Comparison of ENCODE assay signal across 8 cellular contexts in the genomic region with DNA sequence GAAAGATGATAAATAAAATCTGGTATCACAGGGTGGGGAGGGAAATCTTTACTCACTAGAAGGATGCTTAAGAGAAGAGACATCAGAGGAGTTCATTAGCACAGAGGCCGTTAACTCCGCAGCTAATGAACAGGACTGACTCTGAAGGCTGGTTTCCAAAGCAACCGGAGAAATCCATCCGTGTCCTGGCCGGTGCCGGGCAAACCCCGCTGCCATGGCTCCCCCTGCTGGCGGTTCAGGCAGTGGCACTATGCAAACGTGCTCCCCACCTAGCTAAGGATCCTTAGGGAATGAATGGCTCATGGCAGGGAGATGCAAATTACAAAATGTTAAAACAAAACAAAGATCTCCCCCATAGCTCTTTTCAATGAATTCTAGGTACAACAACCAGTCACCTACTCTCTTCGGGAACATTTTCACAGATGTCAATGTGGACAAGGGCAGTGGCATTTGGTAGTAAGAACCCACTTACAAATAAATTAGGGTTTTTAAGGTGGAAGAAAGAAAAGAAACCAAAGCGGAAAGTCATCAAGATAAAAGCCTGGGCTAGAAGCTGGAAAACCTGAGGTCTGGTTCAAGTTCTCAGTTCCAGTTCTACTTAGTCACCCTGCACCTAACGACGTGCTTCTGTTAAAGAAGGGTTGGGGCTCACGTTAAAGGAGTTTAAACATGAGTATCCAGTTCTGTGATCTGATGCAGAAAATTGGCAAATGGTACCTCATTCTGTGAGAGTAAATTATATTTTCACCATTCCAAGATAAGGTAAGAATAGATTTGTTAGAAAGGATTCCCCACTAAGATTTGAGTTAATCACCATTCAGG.
A peak's percentile ranks its signal among the peaks of the same experiment; 100 is the strongest.
DNase-seq lines count a peak whose midpoint lies in the region; ATAC-seq, FAIRE-seq and TF ChIP-seq lines count a peak whose summit lies in the region.

No MANE protein-coding gene starts in this region.

- no peak overlapping the region for H3K4me3 Mint-ChIP-seq in activated CD8-positive, alpha-beta T cell treated with anti-CD3 and anti-CD28 coated beads for 36 hours

- no peaks in the 10 kb centered on the region for H3K23me2 ChIP-seq in H1 (ENCODE audit: low read depth, low read length)

- H3K4ac ChIP-seq in H1 (replicated peaks; ENCODE audit: insufficient read length, low read depth, low read length) = no peak overlapping the region

- no peak overlapping the region for H3K18ac ChIP-seq in H1 (ENCODE audit: extremely low read depth, low read length)

- CTCF ChIA-PET in HCT116 (lab: Charles Lee) = interaction anchor here (0.8 to 2.9 kb wide), 9 partner anchors 14 to 95 kb away, joined by 3 to 23 read pairs (median 6); no protein-coding TSS in a partner anchor
- CTCF ChIA-PET in activated CD8-positive, alpha-beta T cell treated with anti-CD3 and anti-CD28 coated beads for 36 hours (lab: Charles Lee) = interaction anchor here (0.7 to 3.5 kb wide), 36 partner anchors 8 to 832 kb away, joined by 3 to 37 read pairs (median 4); no protein-coding TSS in a partner anchor
- CTCF ChIA-PET in H1 (lab: Charles Lee; ENCODE audit: partially characterized antibody) = interaction anchor here (0.6 to 4.3 kb wide), 21 partner anchors 9 to 283 kb away, joined by 3 to 24 read pairs (median 5); no protein-coding TSS in a partner anchor

- H3K36me3 ChIP-seq in HCT116 (ENCODE audit: control insufficient read depth in 1 of 2, insufficient read depth in 2 of 2, low read length in 2 of 2) (no peaks in the 10 kb centered on the region), H1 (ENCODE audit: control insufficient read depth in 2 of 4, insufficient read depth in 4 of 4, low read length in 3 of 4) (peaks cover 0 to 2% (median 0%) of the 10 kb centered on the region in 4 experiments; a peak in 3 of 8 replicates), mesodermal cell (ENCODE audit: control insufficient read depth, insufficient read depth, low read length) (peaks cover 77% of the 10 kb centered on the region)

- no peak overlapping the region for H3K56ac ChIP-seq in H1 (replicated peaks; ENCODE audit: insufficient read length, low read depth, low read length)

- H3K79me1 ChIP-seq in H1 (ENCODE audit: low read depth, low read length) = no peaks in the 10 kb centered on the region

- BruUV-seq in HCT116 (replicated peaks; lab: Mats Ljungman, UMichigan) = no TSS peak

- FAIRE-seq in G401.6 (lab: Jason Lieb, UNC) (peak; percentile 94), H1 (lab: Jason Lieb, UNC) (peak; percentile 71)

- H3K4me1 Mint-ChIP-seq in activated CD8-positive, alpha-beta T cell treated with anti-CD3 and anti-CD28 coated beads for 36 hours (ENCODE audit: low read depth) = no peaks in the 10 kb centered on the region

- no peak overlapping the region for H2AK5ac ChIP-seq in H1 (ENCODE audit: low read depth, low read length)

- no peak overlapping the region for H3K27ac Mint-ChIP-seq in activated CD8-positive, alpha-beta T cell treated with anti-CD3 and anti-CD28 coated beads for 36 hours

- H2BK15ac ChIP-seq in H1 (ENCODE audit: low read length) = no peak overlapping the region

- H3K9ac ChIP-seq in HCT116 (ENCODE audit: low read length) = no peak overlapping the region
- H3K9ac ChIP-seq in H1 (replicated peaks in 1 of 4; ENCODE audit: extremely low read depth in 1 of 4, low read depth in 3 of 4, low read length in 3 of 4) = no peak overlapping the region

- H3K9me2 ChIP-seq in HCT116 (ENCODE audit: insufficient read depth) = no peaks in the 10 kb centered on the region

- H4K20me1 ChIP-seq in HCT116 (ENCODE audit: insufficient read depth) (no peaks in the 10 kb centered on the region), H1 (replicated peaks in 1 of 2; ENCODE audit: control insufficient read depth in 1 of 2, insufficient read depth in 2 of 2, low read length in 2 of 2) (no peaks in the 10 kb centered on the region)

- no peak overlapping the region for H3K4me2 ChIP-seq in HCT116 (ENCODE audit: low read length)
- no peak overlapping the region; a peak in 1 of 4 replicates for H3K4me2 ChIP-seq in H1 (ENCODE audit: insufficient read depth in 1 of 2, low read depth in 2 of 2, low read length in 2 of 2)

- 31% methylated on average over 14 of the region's 14 CpGs; no CpG with 5 or more reads in 1 of the 2 experiments for WGBS in H1 (ENCODE audit: extremely low coverage in 1 of 2, insufficient coverage in 1 of 2, insufficient read length in 1 of 2, insufficient replicate concordance in 2 of 2, low coverage in 1 of 2, low lambda C conversion rate in 2 of 2, missing lambda C conversion rate in 1 of 2), 2 experiments
- 30 to 32% methylated on average over 4 to 5 of the region's 14 CpGs for WGBS in mesodermal cell (ENCODE audit: insufficient coverage in 2 of 2), 2 experiments

- H3K4me3 ChIP-seq in HCT116 (replicated peaks in 1 of 2; ENCODE audit: low read depth in 1 of 2, low read length in 2 of 2) (no peak overlapping the region), H1 (ENCODE audit: extremely low read depth in 1 of 4, insufficient read depth in 2 of 4, low read depth in 3 of 4, low read length in 4 of 4) (peak overlapping the region in 1 of 4 experiments; percentile 28; a peak in 1 of 8 replicates), mesodermal cell (ENCODE audit: extremely low read depth, insufficient read depth, low read length, poor library complexity, severe bottlenecking) (no peak overlapping the region)

- H3K9me3 Mint-ChIP-seq in activated CD8-positive, alpha-beta T cell treated with anti-CD3 and anti-CD28 coated beads for 36 hours = no peaks in the 10 kb centered on the region

- H3K27ac ChIP-seq in HCT116 (ENCODE audit: low read depth, low read length) (no peak overlapping the region), H1 (ENCODE audit: low read depth, low read length) (no peak overlapping the region), mesodermal cell (ENCODE audit: low read depth, low read length, severe bottlenecking) (peak overlapping the region; percentile 49)

- H3K79me2 ChIP-seq in HCT116 (ENCODE audit: insufficient read depth, low read length) (no peaks in the 10 kb centered on the region), H1 (ENCODE audit: control insufficient read depth in 1 of 2, insufficient read depth in 2 of 2, low read length in 2 of 2) (no peaks in the 10 kb centered on the region)

- no peak overlapping the region for H4K8ac ChIP-seq in H1 (ENCODE audit: extremely low read depth, insufficient read depth, low read length)

- no peak overlapping the region for H2BK20ac ChIP-seq in H1 (ENCODE audit: low read length)

- TF ChIP-seq CTCF in HCT116 (IDR thresholded peaks at IDR 0.05 in 2 of 3, conservative IDR thresholded peaks at IDR 0.05 in 1 of 3; ENCODE audit: borderline replicate concordance in 1 of 3, insufficient read depth in 1 of 3, low read depth in 2 of 3, low read length in 2 of 3) = peak; percentile 77 to 99 (median 97)
- TF ChIP-seq CTCF in activated CD8-positive, alpha-beta T cell treated with anti-CD3 and anti-CD28 coated beads for 36 hours (IDR thresholded peaks at IDR 0.05) = peak; percentile 94
- peak; percentile 89 to 97 (median 90) for TF ChIP-seq CTCF in H1 (IDR thresholded peaks at IDR 0.05; ENCODE audit: control extremely low read depth in 1 of 3, insufficient read depth in 1 of 3, low read depth in 1 of 3, low read length in 3 of 3)

- no peak overlapping the region for H3K14ac ChIP-seq in H1 (ENCODE audit: insufficient read length)

- H3K9me3 ChIP-seq in HCT116 (ENCODE audit: control insufficient read depth in 1 of 2, insufficient read depth in 1 of 2, low read depth in 1 of 2, low read length in 2 of 2) = no peaks in the 10 kb centered on the region
- H3K9me3 ChIP-seq in H1 (ENCODE audit: insufficient read depth in 2 of 2, low read depth in 1 of 2, low read length in 1 of 2) = no peaks in the 10 kb centered on the region
- no peaks in the 10 kb centered on the region for H3K9me3 ChIP-seq in mesodermal cell (ENCODE audit: control insufficient read depth, low read length)

- H3K27me3 ChIP-seq in HCT116 (ENCODE audit: insufficient read depth, low read length) (no peaks in the 10 kb centered on the region), H1 (replicated peaks in 1 of 4; ENCODE audit: control insufficient read depth in 3 of 4, extremely low read depth in 1 of 4, insufficient read depth in 3 of 4, low read length in 3 of 4) (no peaks in the 10 kb centered on the region)

- H2BK120ac ChIP-seq in H1 (replicated peaks; ENCODE audit: low read depth, low read length) = no peak overlapping the region

- H2AFZ ChIP-seq in HCT116 (ENCODE audit: low read depth, low read length, poor library complexity, severe bottlenecking) (no peak overlapping the region), H1 (ENCODE audit: low read length) (no peak overlapping the region)

- DNase-seq in HCT116 (ENCODE audit: low read depth, low spot score) (peak; percentile 28), NCI-H2227 (lab: John Stamatoyannopoulos, UW; ENCODE audit: unreplicated experiment) (peak; percentile 63), H1 (ENCODE audit: low read depth in 1 of 2, low spot score in 2 of 2) (peak; percentile 50 to 97), NK-92 (lab: John Stamatoyannopoulos, UW; ENCODE audit: unreplicated experiment) (no peak)
- DNase-seq in activated CD8-positive, alpha-beta T cell treated with anti-CD3 and anti-CD28 coated beads for 36 hours = peak; percentile 80
- DNase-seq in stimulated activated CD8-positive, alpha-beta memory T cell treated with anti-CD3 and anti-CD28 coated beads, Interleukin-2, amount 100 ng/mL, for 48 hours (ENCODE audit: low read depth in 2 of 2) = peak; percentile 63 to 70

- peaks cover 2% of the 10 kb centered on the region for H3K36me3 Mint-ChIP-seq in activated CD8-positive, alpha-beta T cell treated with anti-CD3 and anti-CD28 coated beads for 36 hours (ENCODE audit: low read depth)

- H3K23ac ChIP-seq in H1 (ENCODE audit: insufficient read length) = no peak overlapping the region

- TF ChIP-seq EP300 in H1 (IDR thresholded peaks at IDR 0.05; ENCODE audit: borderline replicate concordance in 1 of 2, low read depth in 2 of 2, low read length in 2 of 2) = no peak

- TF ChIP-seq POLR2A in HCT116 (IDR thresholded peaks at IDR 0.05; ENCODE audit: borderline replicate concordance, extremely low read depth, insufficient read depth, insufficient read length) (no peak), H1 (IDR thresholded peaks at IDR 0.05; ENCODE audit: control extremely low read depth in 1 of 2, low read depth in 2 of 2, low read length in 2 of 2) (no peak)

- TF ChIP-seq RAD21 in HCT116 (IDR thresholded peaks at IDR 0.05; ENCODE audit: low read depth) = peak; percentile 73
- peak; percentile 79 to 80 for TF ChIP-seq RAD21 in H1 (IDR thresholded peaks at IDR 0.05 in 1 of 2, conservative IDR thresholded peaks at IDR 0.05 in 1 of 2; ENCODE audit: low read depth in 2 of 2, low read length in 2 of 2)

- no peak overlapping the region for H2BK5ac ChIP-seq in H1 (ENCODE audit: low read depth, low read length)

- peaks cover under 1 to 3% of the 10 kb centered on the region in 2 experiments; a peak in 3 of 4 replicates for H3K4me1 ChIP-seq in HCT116 (ENCODE audit: control insufficient read depth in 1 of 2, insufficient read depth in 2 of 2, low read length in 2 of 2)
- H3K4me1 ChIP-seq in H1 (replicated peaks in 1 of 4; ENCODE audit: control insufficient read depth in 3 of 4, insufficient read depth in 4 of 4, low read length in 3 of 4) = peaks cover 0 to 3% (median 0%) of the 10 kb centered on the region in 4 experiments; a peak in 2 of 7 replicates
- peaks cover 9% of the 10 kb centered on the region for H3K4me1 ChIP-seq in mesodermal cell (ENCODE audit: control insufficient read depth, insufficient read depth, low read length, poor library complexity, severe bottlenecking)

- RAD21 ChIA-PET in HCT116 (lab: Charles Lee; ENCODE audit: low non-redundant PET in 1 of 2, low total read pairs in 2 of 2, uncharacterized antibody in 2 of 2, unreplicated experiment in 2 of 2) = no interaction called here

- no peak overlapping the region for H4K5ac ChIP-seq in H1 (ENCODE audit: insufficient read length, low read depth, low read length)

- POLR2A ChIA-PET in HCT116 (lab: Charles Lee) (no interaction called here), H1 (lab: Charles Lee; ENCODE audit: partially characterized antibody) (interaction anchor here (1.0 kb wide), 1 partner anchor 24 kb away, joined by 5 read pairs; no protein-coding TSS in a partner anchor)
- POLR2A ChIA-PET in activated CD8-positive, alpha-beta T cell treated with anti-CD3 and anti-CD28 coated beads for 36 hours (lab: Charles Lee) = interaction anchor here (1.1 kb wide), 1 partner anchor 36 kb away, joined by 4 read pairs; no protein-coding TSS in a partner anchor

- peak; percentile 99 for ATAC-seq in HCT116
- peak; percentile 87 for ATAC-seq in activated CD8-positive, alpha-beta T cell treated with anti-CD3 and anti-CD28 coated beads for 36 hours

- no peak overlapping the region for H2BK12ac ChIP-seq in H1 (ENCODE audit: low read depth, low read length)

- no peak overlapping the region for H4K91ac ChIP-seq in H1 (replicated peaks; ENCODE audit: insufficient read length, low read length)

- no peaks in the 10 kb centered on the region for H3K27me3 Mint-ChIP-seq in activated CD8-positive, alpha-beta T cell treated with anti-CD3 and anti-CD28 coated beads for 36 hours

- intact Hi-C loops in HCT116 (cut with micrococcal nuclease) = loop anchor here (1.0 kb wide), 1 partner anchor 119 kb away; no protein-coding TSS in a partner anchor
- intact Hi-C loops in activated CD8-positive, alpha-beta T cell treated with anti-CD3 and anti-CD28 coated beads for 36 hours (cut with micrococcal nuclease) = loop anchor here (10.0 kb wide), 1 partner anchor 112 kb away; no protein-coding TSS in a partner anchor
